Comparison of ENCODE assay signal across 18 cellular contexts in the genomic region with DNA sequence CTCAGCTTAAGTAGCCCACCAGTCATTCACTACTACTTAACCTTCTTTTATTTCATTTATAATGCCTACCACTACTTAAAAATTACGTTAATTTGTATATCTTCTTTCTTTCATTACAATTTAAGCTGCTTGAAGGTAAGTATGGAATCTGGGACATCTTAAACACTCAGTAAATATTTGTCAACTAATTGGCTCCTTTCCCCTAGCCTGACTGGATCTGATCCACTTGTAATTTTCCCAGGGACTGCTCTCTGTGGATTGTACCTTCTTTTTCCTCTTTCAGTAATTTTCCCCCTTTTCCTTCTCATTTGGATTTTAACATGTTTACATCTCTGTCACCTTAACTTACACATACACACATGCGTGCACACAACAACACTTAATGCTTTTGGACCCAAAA.
"Had no signal": no experiment of that assay in that cellular context is flagged by ENCODE, and none has a peak within 500 bp of the region (broad histone marks: within the 10 kb centered on the region; RNA-seq: fewer than 3 reads in every experiment).

No MANE protein-coding gene starts in this region.

- H3K9me3 ChIP-seq: colonic mucosa, esophagus squamous epithelium, gastroesophageal sphincter, mucosa of descending colon, right atrium auricular region, stomach, suprapubic skin, thyroid gland, uterus had no signal

- H3K27me3 Mint-ChIP-seq: type B pancreatic cell had no signal

- H3K27ac ChIP-seq: colonic mucosa, right atrium auricular region, suprapubic skin, thyroid gland had no signal

- ATAC-seq: gastroesophageal sphincter, mucosa of descending colon, natural killer cell had no signal

- H3K36me3 Mint-ChIP-seq: natural killer cell had no signal

- H3K9me3 Mint-ChIP-seq: immature natural killer cell, natural killer cell, type B pancreatic cell had no signal

- H3K27me3 ChIP-seq: colonic mucosa, esophagus squamous epithelium, gastroesophageal sphincter, right atrium auricular region, stomach, suprapubic skin, thyroid gland, uterus had no signal

- H3K27ac Mint-ChIP-seq: immature natural killer cell, natural killer cell, type B pancreatic cell had no signal

- H3K4me3 ChIP-seq: colonic mucosa, esophagus squamous epithelium, gastroesophageal sphincter, mucosa of descending colon, right atrium auricular region, stomach, suprapubic skin, thyroid gland, uterus had no signal

- H3K4me1 ChIP-seq: colonic mucosa, thyroid gland, uterus had no signal

- H3K4me1 Mint-ChIP-seq: immature natural killer cell, natural killer cell, neural crest cell had no signal

- DNase-seq: colonic mucosa; dermis blood vessel endothelial cell; esophagus squamous epithelium; glutamatergic neuron; immature natural killer cell; mucosa of descending colon; natural killer cell; small intestine; stimulated activated CD4-positive, alpha-beta T cell treated with anti-CD3 and anti-CD28 coated beads, Interleukin-12 subunit alpha, Interleukin-12 subunit beta, amount 100 ng/mL, for 4 hours; stimulated activated naive CD4-positive, alpha-beta T cell; stomach; thyroid gland; uterus had no signal

- H3K4me3 Mint-ChIP-seq: immature natural killer cell, natural killer cell, neural crest cell, type B pancreatic cell had no signal

- H3K36me3 ChIP-seq: uterus had no signal
